ENCODE assay signal across 8 cellular contexts in genomic region chr19:57435062-57435978, GRCh38. TPM values are rescaled to one million over a fixed set of nuclear protein-coding genes. Genes with fewer than 3 reads are reported as not detected.
DNase-seq lines count a peak whose midpoint lies in the region; ATAC-seq, FAIRE-seq and TF ChIP-seq lines count a peak whose summit lies in the region.

ZNF749 (plus strand) TSS chr19:57435325; CDS start chr19:57435579, 254 bp downstream.

- H3K27ac ChIP-seq in OCI-LY3 (ENCODE audit: low read length) (peak within 1 kb of the TSS; percentile 16; the same call in 1 of the 2 replicates), endothelial cell of umbilical vein (ENCODE audit: insufficient read depth, low read depth, low read length) (no peak within 1 kb of the TSS)

- peaks cover 17% of the 10 kb centered on the region for H3K36me3 ChIP-seq in OCI-LY3 (replicated peaks; ENCODE audit: low read depth, low read length)
- peaks cover 0 to 2% of the 10 kb centered on the region in 2 experiments for H3K36me3 ChIP-seq in endothelial cell of umbilical vein (ENCODE audit: control insufficient read depth in 2 of 2, extremely low read depth in 1 of 2, insufficient read depth in 2 of 2, low read length in 2 of 2)

- peak within 1 kb of the TSS; percentile 95 for H3K4me3 Mint-ChIP-seq in mesothelial cell of epicardium

- H3K4me2 ChIP-seq in OCI-LY3 (ENCODE audit: low read length) (peak within 1 kb of the TSS; percentile 94), endothelial cell of umbilical vein (ENCODE audit: insufficient read depth, low read length) (peak within 1 kb of the TSS; percentile 83)

- H3K4me1 ChIP-seq in OCI-LY3 (ENCODE audit: low read length) = peaks cover 14% of the 10 kb centered on the region
- H3K4me1 ChIP-seq in endothelial cell of umbilical vein (ENCODE audit: control insufficient read depth, extremely low read depth, insufficient read depth, low read length) = peaks cover 10% of the 10 kb centered on the region

- peaks cover 22% of the 10 kb centered on the region for H3K4me1 Mint-ChIP-seq in mesothelial cell of epicardium

- H3K27me3 Mint-ChIP-seq in mesothelial cell of epicardium (ENCODE audit: low read depth) = no peaks in the 10 kb centered on the region

- H3K27ac Mint-ChIP-seq in mesothelial cell of epicardium = peak within 1 kb of the TSS; percentile 97

- CTCF ChIA-PET in endothelial cell of umbilical vein (lab: Charles Lee) = interaction anchor here (1.2 to 1.8 kb wide), 2 partner anchors 29 to 246 kb away, joined by 3 to 7 read pairs; partner anchors contain the start of gene ZNF551

- H3K36me3 Mint-ChIP-seq in mesothelial cell of epicardium = peaks cover 14% of the 10 kb centered on the region

- H3K4me3 ChIP-seq in OCI-LY3 (ENCODE audit: low read length) = peak within 1 kb of the TSS; percentile 89
- peak within 1 kb of the TSS; percentile 58 to 81 (median 68) for H3K4me3 ChIP-seq in endothelial cell of umbilical vein (replicated peaks in 1 of 3; ENCODE audit: insufficient read depth in 1 of 3, low read depth in 1 of 3, low read length in 3 of 3)

- H3K9ac ChIP-seq in OCI-LY3 (ENCODE audit: low read length) (peak within 1 kb of the TSS; percentile 78), endothelial cell of umbilical vein (replicated peaks; ENCODE audit: extremely low read depth, insufficient read depth, low read length) (peak within 1 kb of the TSS; percentile 69)

- peak; percentile 14 for TF ChIP-seq POLR2A in endothelial cell of umbilical vein (IDR thresholded peaks at IDR 0.05; ENCODE audit: low read depth, low read length)

- dilution Hi-C loops in endothelial cell of umbilical vein (cut with MboI; ENCODE audit: extremely low pct_ligation_motif_present, low sequenced_read_pairs) = no loop called here

- DNase-seq in DMS 273 (lab: John Stamatoyannopoulos, UW; ENCODE audit: unreplicated experiment) = peak; percentile 99
- peak; percentile 89 for DNase-seq in HuH-7.5 (ENCODE audit: low spot score)
- DNase-seq in activated CD8-positive, alpha-beta memory T cell treated with anti-CD3 and anti-CD28 coated beads, Interleukin-2, amount 50 U/mL, for 4 hours = peak; percentile 96
- peak; percentile 98 for DNase-seq in endothelial cell of umbilical vein (ENCODE audit: low read depth, low spot score)
- peak; percentile 94 to 97 for DNase-seq in mesothelial cell of epicardium (ENCODE audit: low spot score in 2 of 2, unreplicated experiment in 2 of 2)
- DNase-seq in stimulated activated CD8-positive, alpha-beta memory T cell treated with anti-CD3 and anti-CD28 coated beads, Interleukin-15, amount 100 ng/mL, for 4 hours (ENCODE audit: low read depth in 2 of 2) = peak; percentile 88 to 98

- peak; percentile 99 for FAIRE-seq in endothelial cell of umbilical vein (lab: Jason Lieb, UNC)

- BruUV-seq in endothelial cell of umbilical vein (replicated peaks; lab: Mats Ljungman, UMichigan) = TSS peak; percentile 38

- intact Hi-C loops in endothelial cell of umbilical vein (cut with micrococcal nuclease) = loop anchor here (1.0 to 2.0 kb wide), 5 partner anchors 24 to 197 kb away; partner anchors contain the start of genes ZNF134, ZNF17, ZNF211 and ZNF416

- H3K9me3 ChIP-seq in OCI-LY3 (ENCODE audit: insufficient read depth, low read length) (no peaks in the 10 kb centered on the region), endothelial cell of umbilical vein (replicated peaks; ENCODE audit: control insufficient read depth, insufficient read depth, low read length) (no peaks in the 10 kb centered on the region)

- H3K9me1 ChIP-seq in endothelial cell of umbilical vein (replicated peaks; ENCODE audit: control insufficient read depth, extremely low read depth, insufficient read depth, low read length) = no peaks in the 10 kb centered on the region

- H2AFZ ChIP-seq in OCI-LY3 (ENCODE audit: low read depth, low read length) (peak within 1 kb of the TSS; percentile 89), endothelial cell of umbilical vein (ENCODE audit: low read depth, low read length) (peak within 1 kb of the TSS; percentile 98)

- TF ChIP-seq CTCF in OCI-LY3 (IDR thresholded peaks at IDR 0.05; ENCODE audit: low read depth, low read length) (no peak), endothelial cell of umbilical vein (IDR thresholded peaks at IDR 0.05; ENCODE audit: extremely low read depth in 1 of 2, insufficient read depth in 1 of 2, low read depth in 1 of 2, low read length in 2 of 2) (no peak), mesothelial cell of epicardium (IDR thresholded peaks at IDR 0.05; ENCODE audit: unreplicated experiment) (no peak)

- ATAC-seq in GM21528 (IDR thresholded peaks at IDR 0.05; ENCODE audit: low FRiP score, unreplicated experiment) = peak; percentile 95

- H4K20me1 ChIP-seq in OCI-LY3 (ENCODE audit: insufficient read depth, low read length) (peaks cover 3% of the 10 kb centered on the region; the same call in 1 of the 2 replicates), endothelial cell of umbilical vein (replicated peaks; ENCODE audit: control insufficient read depth, extremely low read depth, insufficient read depth, low read length) (no peaks in the 10 kb centered on the region)

- peaks cover 4% of the 10 kb centered on the region for H3K9me3 Mint-ChIP-seq in mesothelial cell of epicardium

- H3K27me3 ChIP-seq in OCI-LY3 (ENCODE audit: low read depth, low read length) (no peaks in the 10 kb centered on the region), endothelial cell of umbilical vein (ENCODE audit: control insufficient read depth in 2 of 2, insufficient read depth in 2 of 2, low read length in 2 of 2) (no peaks in the 10 kb centered on the region)

- H3K79me2 ChIP-seq in OCI-LY3 (ENCODE audit: low read length) = peaks cover 52% of the 10 kb centered on the region
- peaks cover 17% of the 10 kb centered on the region for H3K79me2 ChIP-seq in endothelial cell of umbilical vein (ENCODE audit: control insufficient read depth, insufficient read depth, low read length)

- POLR2A ChIA-PET in endothelial cell of umbilical vein (lab: Charles Lee) = no interaction called here

TF ChIP-seq in endothelial cell of umbilical vein, 7 proteins besides CTCF, POLR2A, EP300 and RAD21:
- TF ChIP-seq, protein P1, sequence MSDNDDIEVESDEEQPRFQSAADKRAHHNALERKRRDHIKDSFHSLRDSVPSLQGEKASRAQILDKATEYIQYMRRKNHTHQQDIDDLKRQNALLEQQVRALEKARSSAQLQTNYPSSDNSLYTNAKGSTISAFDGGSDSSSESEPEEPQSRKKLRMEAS (IDR thresholded peaks at IDR 0.05; ENCODE audit: insufficient read depth, insufficient read length) = no peak
- peak; percentile 6 for TF ChIP-seq MYC (IDR thresholded peaks at IDR 0.05; ENCODE audit: low read depth, low read length)
- peak; percentile 37 for TF ChIP-seq POLR2AphosphoS5 (IDR thresholded peaks at IDR 0.05; ENCODE audit: insufficient read depth, low read depth, low read length)
- TF ChIP-seq JUN (IDR thresholded peaks at IDR 0.05; ENCODE audit: borderline replicate concordance, insufficient read depth, insufficient read length, low read depth) = no peak

RNA-seq across cellular contexts. Expression of gene ZNF749, which starts in this region (rescaled TPM):
- total RNA-seq in endothelial cell of umbilical vein = 8.9 and 11.5 TPM in 2 replicates
- polyA plus RNA-seq in endothelial cell of umbilical vein = 8.5 and 8.8 TPM in 2 replicates
- 6.5 and 8.3 TPM in 2 replicates for polyA plus RNA-seq in endothelial cell of umbilical vein (2011; cell fraction: cytosol; rRNA removed)
- polyA plus RNA-seq in endothelial cell of umbilical vein (2011; cell fraction: nucleus; rRNA removed) = 5.2 and 5.4 TPM in 2 replicates
- 3.2 and 5.0 TPM in 2 replicates for polyA plus RNA-seq in endothelial cell of umbilical vein (2012)
- 11.1 and 14.7 TPM in 2 replicates for polyA minus RNA-seq in endothelial cell of umbilical vein
- polyA minus RNA-seq in endothelial cell of umbilical vein (2011; cell fraction: cytosol; rRNA and poly(A)+ RNA removed) = 5.5 TPM
- polyA minus RNA-seq in endothelial cell of umbilical vein (2011; cell fraction: nucleus; rRNA and poly(A)+ RNA removed) = 6.3 and 6.9 TPM in 2 replicates
- 20.1 to 23.7 TPM (median 21.9 TPM) in 3 replicates for total RNA-seq in mesothelial cell of epicardium
